Comparison of ENCODE assay signal across 29 cellular contexts in the genomic region with DNA sequence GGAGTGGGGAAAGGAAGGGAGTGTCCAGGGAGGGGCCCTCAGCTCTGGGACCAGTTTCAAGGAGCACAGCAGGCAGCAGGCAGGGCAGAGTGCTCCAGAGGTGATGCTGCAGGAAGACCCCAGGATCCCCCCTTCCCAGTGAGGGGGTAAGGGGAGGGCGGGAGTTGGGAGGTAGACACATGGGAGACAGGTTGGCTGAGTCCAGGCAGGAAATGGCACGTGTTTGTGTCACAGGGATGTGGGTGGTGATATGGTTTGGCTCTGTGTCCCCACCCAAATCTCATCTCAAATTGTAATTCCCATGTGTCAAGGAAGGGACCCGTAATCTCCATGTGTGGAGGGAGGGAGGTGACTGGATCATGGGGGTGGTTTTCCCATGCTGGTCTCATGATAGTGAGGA. TPM values are rescaled to one million over a fixed set of nuclear protein-coding genes. Genes with fewer than 3 reads are reported as not detected.
A peak's percentile ranks its signal among the peaks of the same experiment; 100 is the strongest.
DNase-seq lines count a peak whose midpoint lies in the region; ATAC-seq, FAIRE-seq and TF ChIP-seq lines count a peak whose summit lies in the region.
"Had no signal": no experiment of that assay in that cellular context is flagged by ENCODE, and none has a peak within 500 bp of the region (broad histone marks: within the 10 kb centered on the region; RNA-seq: fewer than 3 reads in every experiment).

No MANE protein-coding gene starts in this region.

- no peaks in the 10 kb centered on the region for H4K20me1 ChIP-seq in osteoblast (ENCODE audit: insufficient read depth, low read length)
- H4K20me1 ChIP-seq: BLaER1 treated with 17β-estradiol and CSF1 and Interleukin-3, amounts not matched to agents 10 nM and 100 nM had no signal

- no peaks in the 10 kb centered on the region for H3K9me3 ChIP-seq in kidney (ENCODE audit: control insufficient read depth in 1 of 2, low read length in 2 of 2)
- no peaks in the 10 kb centered on the region for H3K9me3 ChIP-seq in osteoblast (ENCODE audit: low read depth, low read length)
- H3K9me3 ChIP-seq: A549 had no signal

- H3K27me3 Mint-ChIP-seq in natural killer cell treated with Interleukin-12 subunit alpha and Interleukin-12 subunit beta and Interleukin-15 and Interleukin-18, amount 100 ng/mL, for 72 hours, result no peaks in the 10 kb centered on the region
- peaks cover 0 to 4% of the 10 kb centered on the region in 2 donors for H3K27me3 Mint-ChIP-seq in natural killer cell (ENCODE audit: low read depth in 2 of 2)
- H3K27me3 Mint-ChIP-seq in immature natural killer cell (ENCODE audit: low read depth in 3 of 3), result peaks cover 2 to 4% (median 2%) of the 10 kb centered on the region in 3 donors

- no peak for ATAC-seq in natural killer cell treated with Interleukin-12 subunit alpha and Interleukin-12 subunit beta and Interleukin-15 and Interleukin-18, amount 100 ng/mL, for 72 hours
- ATAC-seq in natural killer cell (no peak), GM18909 (IDR thresholded peaks at IDR 0.05; ENCODE audit: poor library complexity, unreplicated experiment) (no peak)
- ATAC-seq: A549, GM23338 had no signal

- H3K4me1 ChIP-seq in kidney (ENCODE audit: control insufficient read depth in 1 of 2, insufficient read depth in 1 of 2, low read depth in 1 of 2, low read length in 2 of 2) (no peaks in the 10 kb centered on the region), osteoblast (ENCODE audit: insufficient read depth, low read length) (no peaks in the 10 kb centered on the region)
- H3K4me1 ChIP-seq: A549; BLaER1 treated with 17β-estradiol and CSF1 and Interleukin-3, amounts not matched to agents 10 nM and 100 nM had no signal

- no peak overlapping the region for H3K9ac ChIP-seq in kidney (ENCODE audit: low read length in 2 of 2)
- H3K9ac ChIP-seq: BLaER1 treated with 17β-estradiol and CSF1 and Interleukin-3, amounts not matched to agents 10 nM and 100 nM; KMS-11 had no signal

- intact Hi-C loops in natural killer cell (cut with micrococcal nuclease), result no loop called here
- intact Hi-C loops in kidney (cut with DNase I), result no loop called here

- no peaks in the 10 kb centered on the region for H3K4me1 Mint-ChIP-seq in natural killer cell treated with Interleukin-12 subunit alpha and Interleukin-12 subunit beta and Interleukin-15 and Interleukin-18, amount 100 ng/mL, for 72 hours (ENCODE audit: low read depth in 2 of 2)
- H3K4me1 Mint-ChIP-seq in natural killer cell (no peaks in the 10 kb centered on the region), immature natural killer cell (no peaks in the 10 kb centered on the region)
- H3K4me1 Mint-ChIP-seq: CD4-positive, alpha-beta memory T cell; GM23338; IgD-negative memory B cell had no signal

- no peak for TF ChIP-seq CTCF in natural killer cell (IDR thresholded peaks at IDR 0.05)
- no peak for TF ChIP-seq CTCF in kidney (IDR thresholded peaks at IDR 0.05; ENCODE audit: borderline replicate concordance, extremely low read depth, insufficient read depth)
- TF ChIP-seq CTCF in osteoblast (IDR thresholded peaks at IDR 0.05; ENCODE audit: extremely low read depth, low read depth, low read length), result no peak

- no peak overlapping the region for H2AFZ ChIP-seq in osteoblast (ENCODE audit: low read length)
- H2AFZ ChIP-seq: GM23338 had no signal

- H3K4me3 ChIP-seq in kidney (ENCODE audit: low read length in 2 of 2), result no peak overlapping the region
- no peak overlapping the region for H3K4me3 ChIP-seq in osteoblast (ENCODE audit: insufficient read depth, low read length)
- H3K4me3 ChIP-seq: A549; BLaER1 treated with 17β-estradiol and CSF1 and Interleukin-3, amounts not matched to agents 10 nM and 100 nM; GM23338 had no signal

- H3K9me3 Mint-ChIP-seq in natural killer cell treated with Interleukin-12 subunit alpha and Interleukin-12 subunit beta and Interleukin-15 and Interleukin-18, amount 100 ng/mL, for 72 hours, result no peaks in the 10 kb centered on the region
- H3K9me3 Mint-ChIP-seq in natural killer cell (no peaks in the 10 kb centered on the region), immature natural killer cell (no peaks in the 10 kb centered on the region)
- H3K9me3 Mint-ChIP-seq: CD4-positive, alpha-beta memory T cell had no signal

- no peaks in the 10 kb centered on the region for H3K36me3 Mint-ChIP-seq in natural killer cell treated with Interleukin-12 subunit alpha and Interleukin-12 subunit beta and Interleukin-15 and Interleukin-18, amount 100 ng/mL, for 72 hours
- H3K36me3 Mint-ChIP-seq in natural killer cell (no peaks in the 10 kb centered on the region), immature natural killer cell (no peaks in the 10 kb centered on the region)
- H3K36me3 Mint-ChIP-seq: CD4-positive, alpha-beta memory T cell; IgD-negative memory B cell had no signal

- H3K4me2 ChIP-seq in osteoblast (ENCODE audit: insufficient read depth, low read length), result no peak overlapping the region
- H3K4me2 ChIP-seq: A549; BLaER1 treated with 17β-estradiol and CSF1 and Interleukin-3, amounts not matched to agents 10 nM and 100 nM; GM23338; KMS-11 had no signal

- no peak for FAIRE-seq in kidney (lab: Jason Lieb, UNC)
- FAIRE-seq: A549, G401.6, HTR-8/SVneo had no signal

- no peaks in the 10 kb centered on the region for H3K27me3 ChIP-seq in osteoblast (ENCODE audit: insufficient read depth, low read length)
- H3K27me3 ChIP-seq: BLaER1 treated with 17β-estradiol and CSF1 and Interleukin-3, amounts not matched to agents 10 nM and 100 nM had no signal

- H3K4me3 Mint-ChIP-seq in natural killer cell treated with Interleukin-12 subunit alpha and Interleukin-12 subunit beta and Interleukin-15 and Interleukin-18, amount 100 ng/mL, for 72 hours, result no peak overlapping the region
- H3K4me3 Mint-ChIP-seq in natural killer cell, result no peak overlapping the region
- H3K4me3 Mint-ChIP-seq in immature natural killer cell, result no peak overlapping the region
- H3K4me3 Mint-ChIP-seq: CD4-positive, alpha-beta memory T cell; GM23338; H9 had no signal

- H3K27ac ChIP-seq in kidney (ENCODE audit: low read depth in 2 of 2, low read length in 2 of 2) (no peak overlapping the region), osteoblast (ENCODE audit: low read depth, low read length) (no peak overlapping the region)
- H3K27ac ChIP-seq: A549; BLaER1 treated with 17β-estradiol and CSF1 and Interleukin-3, amounts not matched to agents 10 nM and 100 nM; KMS-11 had no signal

- no peak overlapping the region for H3K27ac Mint-ChIP-seq in natural killer cell treated with Interleukin-12 subunit alpha and Interleukin-12 subunit beta and Interleukin-15 and Interleukin-18, amount 100 ng/mL, for 72 hours
- no peak overlapping the region for H3K27ac Mint-ChIP-seq in natural killer cell
- no peak overlapping the region for H3K27ac Mint-ChIP-seq in immature natural killer cell
- H3K27ac Mint-ChIP-seq: CD4-positive, alpha-beta memory T cell; GM23338 had no signal

- no peaks in the 10 kb centered on the region for H3K79me2 ChIP-seq in osteoblast (ENCODE audit: insufficient read depth, low read length)

- H3K36me3 ChIP-seq in kidney (ENCODE audit: control insufficient read depth in 1 of 2, insufficient read depth in 2 of 2, low read length in 2 of 2) (no peaks in the 10 kb centered on the region), osteoblast (ENCODE audit: insufficient read depth, low read length) (no peaks in the 10 kb centered on the region)
- H3K36me3 ChIP-seq: BLaER1 treated with 17β-estradiol and CSF1 and Interleukin-3, amounts not matched to agents 10 nM and 100 nM had no signal

- DNase-seq in natural killer cell treated with Interleukin-12 subunit alpha and Interleukin-12 subunit beta and Interleukin-15 and Interleukin-18, amount 100 ng/mL, for 72 hours (ENCODE audit: low spot score), result peak; percentile 44
- DNase-seq in natural killer cell (no peak), kidney (peak; percentile 33), osteoblast (ENCODE audit: insufficient read length, low spot score, missing footprints) (peak; percentile 30), cerebellar cortex (ENCODE audit: low spot score) (no peak), immature natural killer cell (no peak)
- DNase-seq: AML-193; CD4-positive, alpha-beta memory T cell; COR-L47; H9; MM.1S; NCI-H1417; NCI-H1694 treated with DMSO at 0.1 percent for 48 hours; NCI-H2081; NCI-H2171; NCI-H226; NCI-H510A; NCI-H69; RPMI8226; SHP77 had no signal

RNA-seq across cellular contexts. Expression of a gene that starts 25.2 kb away (rescaled TPM):
- not detected for total RNA-seq in natural killer cell treated with Interleukin-12 subunit alpha and Interleukin-12 subunit beta and Interleukin-15 and Interleukin-18, amount 100 ng/mL, for 72 hours
- total RNA-seq in natural killer cell (not detected), kidney (4.6 TPM), osteoblast (not detected in 2 replicates)
- polyA plus RNA-seq in kidney (ENCODE audit: insufficient read depth, low read depth, low replicate concordance) (1.5 TPM), immature natural killer cell (not detected)
- total RNA-seq: CD4-positive, alpha-beta memory T cell; GM23338; H9; SK-MEL-5 had no signal
- polyA plus RNA-seq: A549; CD4-positive, alpha-beta memory T cell; IgD-negative memory B cell had no signal

RNA-seq across cellular contexts. Expression of a gene that starts 29.5 kb away (rescaled TPM):
- 100 to 1,000 TPM; 117 to 131 TPM for total RNA-seq in natural killer cell treated with Interleukin-12 subunit alpha and Interleukin-12 subunit beta and Interleukin-15 and Interleukin-18, amount 100 ng/mL, for 72 hours
- total RNA-seq in natural killer cell (10 to 100 TPM; 51.5 to 76.5 (median 53.5) TPM), kidney (119 TPM), osteoblast (70.2 and 84.9 TPM in 2 replicates)
- polyA plus RNA-seq in kidney (ENCODE audit: insufficient read depth, low read depth, low replicate concordance) (310 TPM), immature natural killer cell (100 to 1,000 TPM; 294 to 465 (median 356) TPM)

Comparison
In these comparisons a context has a peak if more than half of its experiments do, and no peak if none do; other contexts are left out.
1. DNase-seq: peak in natural killer cell treated with Interleukin-12 subunit alpha and Interleukin-12 subunit beta and Interleukin-15 and Interleukin-18, amount 100 ng/mL, for 72 hours (single experiment), kidney (single experiment) and osteoblast (single experiment); none in natural killer cell (single experiment), cerebellar cortex (single experiment) and immature natural killer cell (0 of 3).